Comparison of ENCODE assay signal across 1 cellular context in the genomic region with DNA sequence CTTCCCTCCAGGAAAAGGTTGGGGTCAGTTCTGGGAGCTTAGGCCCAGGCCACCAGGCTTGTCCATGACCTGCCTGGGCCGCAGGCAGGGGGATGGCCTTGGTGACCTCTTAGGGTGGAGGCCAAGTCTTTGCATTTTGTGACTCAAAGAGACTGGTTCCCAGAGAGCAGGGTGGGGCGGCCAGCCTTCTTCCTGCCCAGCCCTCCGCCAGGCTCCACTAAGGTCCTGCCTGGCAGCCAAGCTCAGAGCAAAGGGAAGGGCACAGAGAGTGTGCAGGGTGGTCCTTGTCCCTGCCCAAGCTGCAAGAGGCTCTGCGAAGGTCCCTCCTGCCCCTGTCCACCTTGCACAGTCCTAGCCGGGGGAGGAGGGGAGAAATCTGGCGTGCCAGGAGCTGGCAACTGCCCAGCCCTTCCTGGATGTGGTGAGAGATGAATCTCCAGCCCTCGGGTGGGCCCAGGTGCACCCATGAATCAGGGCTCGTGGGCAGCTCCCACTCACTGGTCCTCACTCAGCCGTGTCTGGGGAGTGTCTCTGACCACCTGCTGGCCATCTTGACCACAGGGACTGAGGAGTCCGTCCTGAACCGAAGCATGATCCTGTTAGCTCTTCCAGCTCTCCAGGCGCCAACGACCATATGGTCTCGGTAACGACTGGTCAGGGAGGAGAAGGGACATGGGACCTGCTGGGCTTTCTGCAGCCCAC.
TF ChIP-seq lines count a peak whose summit lies in the region.

No MANE protein-coding gene starts in this region.

TF ChIP-seq in HCT116, 20 proteins besides CTCF, POLR2A, EP300 and RAD21:
- TF ChIP-seq CEBPB (IDR thresholded peaks at IDR 0.05; ENCODE audit: low read depth) (no peak), EZH2 (IDR thresholded peaks at IDR 0.05) (no peak), SRF (IDR thresholded peaks at IDR 0.05; ENCODE audit: low read depth) (no peak), CBX3 (IDR thresholded peaks at IDR 0.05; ENCODE audit: low read depth) (no peak)
